8 cellular contexts compared by ENCODE assay signal in the genomic region with DNA sequence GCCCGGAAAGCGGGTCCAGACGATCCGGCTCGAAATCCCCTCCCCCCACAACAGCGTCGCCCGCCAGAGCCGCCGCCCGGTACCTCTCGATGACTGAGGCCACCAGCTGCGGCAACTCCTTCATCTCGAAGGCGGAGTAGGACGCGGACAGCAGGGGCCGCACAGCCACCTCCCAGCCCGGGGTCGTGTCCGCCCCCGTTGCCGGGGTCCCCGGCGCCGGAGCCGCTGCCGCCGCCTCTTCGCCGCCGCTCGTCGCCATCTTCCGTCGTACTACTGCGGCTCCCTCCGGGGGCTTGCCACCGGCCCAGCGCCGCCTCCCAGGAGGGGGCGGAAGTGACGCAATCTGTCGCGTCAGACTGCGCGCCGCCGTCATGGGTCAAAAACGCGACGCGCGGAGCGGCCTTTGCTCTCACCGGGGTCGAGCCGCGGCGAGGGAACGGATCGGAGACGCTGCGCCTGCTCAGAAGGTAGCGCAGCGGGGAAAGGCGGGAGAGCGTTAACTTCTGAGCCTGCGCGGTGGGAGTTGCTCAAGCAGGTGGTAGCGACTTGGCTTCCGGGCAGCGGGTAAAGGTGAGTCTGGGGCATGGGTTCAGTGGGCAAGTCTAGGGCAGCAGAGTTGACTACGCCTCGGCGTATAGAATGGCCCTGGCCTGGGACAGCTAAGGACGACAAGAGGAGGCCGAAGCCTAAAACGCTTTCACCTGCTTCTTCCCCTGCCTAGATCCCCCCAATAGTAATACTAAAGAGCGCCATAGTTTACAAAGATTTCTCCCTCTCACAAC. TPM values are rescaled to one million over a fixed set of nuclear protein-coding genes. Genes with fewer than 3 reads are reported as not detected.
A peak's percentile ranks its signal among the peaks of the same experiment; 100 is the strongest.
DNase-seq lines count a peak whose midpoint lies in the region; ATAC-seq and TF ChIP-seq lines count a peak whose summit lies in the region.

A gene (minus strand): TSS at position 277 of the 782 bp plus-strand sequence. CDS start 18 bp downstream, at position 259.

- peaks cover 76% of the 10 kb centered on the region for H3K4me1 Mint-ChIP-seq in CD8-positive, alpha-beta T cell (ENCODE audit: low read depth)

- peak; percentile 93 for ATAC-seq in CD8-positive, alpha-beta T cell
- ATAC-seq in GM19467 (IDR thresholded peaks at IDR 0.05; ENCODE audit: unreplicated experiment), result peak; percentile 79

- H3K36me3 ChIP-seq in CD8-positive, alpha-beta T cell (ENCODE audit: insufficient read depth, low read length), result no peaks in the 10 kb centered on the region

- POLR2A ChIA-PET in CD8-positive, alpha-beta T cell (lab: Charles Lee), result interaction anchor here (0.9 to 3.4 kb wide), 4 partner anchors 10 to 41 kb away, joined by 3 to 13 read pairs (median 4); a partner anchor contains a TSS

- H3K9me3 ChIP-seq in CD8-positive, alpha-beta T cell (ENCODE audit: low read length), result no peaks in the 10 kb centered on the region

- H3K4me3 ChIP-seq in CD8-positive, alpha-beta T cell (ENCODE audit: low read depth, low read length), result peak within 1 kb of the TSS; percentile 73

- peak within 1 kb of the TSS; percentile 96 for H3K4me3 Mint-ChIP-seq in CD8-positive, alpha-beta T cell

- H3K9me3 Mint-ChIP-seq in CD8-positive, alpha-beta T cell, result no peaks in the 10 kb centered on the region

- intact Hi-C loops in CD8-positive, alpha-beta T cell (cut with DNase I, micrococcal nuclease), result loop anchor here (1.0 to 10.0 kb wide), 10 partner anchors 31 to 1773 kb away; a partner anchor contains a TSS

- H3K36me3 Mint-ChIP-seq in CD8-positive, alpha-beta T cell, result peaks cover 30% of the 10 kb centered on the region

- peak within 1 kb of the TSS; percentile 86 for H3K27ac ChIP-seq in CD8-positive, alpha-beta T cell (ENCODE audit: low read depth, low read length)

- peak within 1 kb of the TSS; percentile 99 for H3K27ac Mint-ChIP-seq in CD8-positive, alpha-beta T cell

- H3K27me3 Mint-ChIP-seq in CD8-positive, alpha-beta T cell (ENCODE audit: low read depth), result no peaks in the 10 kb centered on the region

- TF ChIP-seq CTCF in CD8-positive, alpha-beta T cell (IDR thresholded peaks at IDR 0.05), result no peak

- peak; percentile 91 to 98 (median 97) for DNase-seq in CD8-positive, alpha-beta T cell
- DNase-seq in HS-27A (ENCODE audit: low read depth) (peak; percentile 87), NK-92 (lab: John Stamatoyannopoulos, UW; ENCODE audit: unreplicated experiment) (peak; percentile 89), lung microvascular endothelial cell (ENCODE audit: low read depth in 2 of 2) (peak; percentile 95 to 96)
- peak; percentile 99 for DNase-seq in activated CD8-positive, alpha-beta memory T cell treated with anti-CD3 and anti-CD28 coated beads for 24 hours
- peak; percentile 95 for DNase-seq in effector CD8-positive, alpha-beta T cell (lab: John Stamatoyannopoulos, UW)
- DNase-seq in stimulated activated CD4-positive, alpha-beta T cell treated with anti-CD3 and anti-CD28 coated beads, TNF-alpha, amount 100 ng/mL, for 48 hours (ENCODE audit: low read depth in 3 of 3), result peak; percentile 92 to 95 (median 94)

- H3K27me3 ChIP-seq in CD8-positive, alpha-beta T cell (ENCODE audit: insufficient read depth, low read length), result no peaks in the 10 kb centered on the region

- peaks cover 48% of the 10 kb centered on the region for H3K4me1 ChIP-seq in CD8-positive, alpha-beta T cell (ENCODE audit: insufficient read depth, low read length)

- CTCF ChIA-PET in CD8-positive, alpha-beta T cell (lab: Charles Lee), result interaction anchor here (1.2 to 1.4 kb wide), 2 partner anchors 10 to 14 kb away, joined by 3 read pairs; no protein-coding TSS in a partner anchor

RNA-seq across cellular contexts. Expression of the gene that starts here (rescaled TPM):
- 100 to 1,000 TPM; 146 to 148 TPM for total RNA-seq in CD8-positive, alpha-beta T cell
- 66.3 and 71.4 TPM in 2 replicates for total RNA-seq in lung microvascular endothelial cell

Comparison
In these comparisons a context has a peak if more than half of its experiments do, and no peak if none do; other contexts are left out.
1. Peak in every context shown above with its lines: DNase-seq, ATAC-seq, H3K4me3 ChIP-seq and H3K27ac ChIP-seq.